In the genomic region with DNA sequence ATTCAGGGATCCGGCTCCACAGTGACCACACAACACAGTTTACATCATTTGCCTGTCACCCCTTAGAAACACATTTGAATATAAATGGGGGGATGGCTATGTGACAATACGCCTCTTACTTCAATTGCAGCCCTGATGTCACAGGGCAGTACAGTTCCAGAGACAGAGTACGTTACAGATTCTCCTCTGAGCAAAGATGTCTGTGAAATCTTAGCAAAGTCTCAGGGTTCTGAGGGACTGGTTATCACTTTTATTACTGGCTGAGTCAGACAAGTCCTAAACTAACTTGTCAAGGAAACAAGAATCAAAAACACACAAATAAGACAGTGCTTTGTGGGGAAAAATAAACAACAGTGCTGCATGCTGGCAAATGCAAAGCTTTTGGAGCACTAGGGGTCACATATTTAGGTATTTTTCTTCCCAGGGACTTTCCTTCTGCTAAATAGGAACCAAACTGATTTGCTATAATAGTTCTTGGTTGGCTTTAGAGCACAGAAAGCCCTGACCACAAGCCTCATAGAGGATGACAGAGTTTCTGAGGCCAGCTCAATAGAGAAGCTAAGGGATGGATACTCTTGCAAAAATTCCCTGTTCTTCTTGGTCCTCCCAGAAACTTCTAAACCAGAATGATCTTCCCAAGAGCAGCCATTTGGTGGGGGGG, we compare ENCODE assay signal across 16 cellular contexts.
A peak's percentile ranks its signal among the peaks of the same experiment; 100 is the strongest.
DNase-seq lines count a peak whose midpoint lies in the region; ATAC-seq lines count a peak whose summit lies in the region.
"Had no signal": no experiment of that assay in that cellular context is flagged by ENCODE, and none has a peak within 500 bp of the region (broad histone marks: within the 10 kb centered on the region; RNA-seq: fewer than 3 reads in every experiment).

No MANE protein-coding gene starts in this region.

- no peak overlapping the region for H2BK5ac ChIP-seq in mesenchymal stem cell (ENCODE audit: low read depth, low read length, poor library complexity, severe bottlenecking)

- CTCF ChIA-PET in activated CD8-positive, alpha-beta memory T cell treated with anti-CD3 and anti-CD28 coated beads, Interleukin-2, amount 10 ng/mL, durations not matched to agents 7 days and 5 days (lab: Charles Lee), result no interaction called here

- DNase-seq in A172 (ENCODE audit: low spot score) (peak; percentile 47), T1000 (lab: John Stamatoyannopoulos, UW) (peak; percentile 30), mesenchymal stem cell (peak; percentile 75), mucosa of gallbladder (ENCODE audit: low spot score) (no peak)
- no peak for DNase-seq in activated naive CD4-positive, alpha-beta T cell treated with anti-CD3 and anti-CD28 coated beads, Interleukin-2, amount 50 U/mL, for 16 hours
- DNase-seq in activated CD8-positive, alpha-beta memory T cell treated with anti-CD3 and anti-CD28 coated beads, Interleukin-2, amount 10 ng/mL, durations not matched to agents 7 days and 5 days, result no peak
- DNase-seq: AML-193; Caco-2; CD8-positive, alpha-beta memory T cell; DND-41; GF-D8 had no signal

- no peak overlapping the region for H3K4me2 ChIP-seq in mesenchymal stem cell (ENCODE audit: low read length, poor library complexity, severe bottlenecking)
- H3K4me2 ChIP-seq: BLaER1 had no signal

- no peak overlapping the region for H3K9ac ChIP-seq in mesenchymal stem cell (ENCODE audit: low read length)
- H3K9ac ChIP-seq: BLaER1 had no signal

- no peak overlapping the region for H4K91ac ChIP-seq in mesenchymal stem cell (ENCODE audit: low read length)

- H2AFZ ChIP-seq in mesenchymal stem cell (ENCODE audit: low read depth, low read length), result no peak overlapping the region

- no peaks in the 10 kb centered on the region for H3K9me3 ChIP-seq in mesenchymal stem cell (ENCODE audit: control insufficient read depth, low read length)
- H3K9me3 ChIP-seq: BLaER1, Caco-2 had no signal

- H3K27ac ChIP-seq in mesenchymal stem cell (ENCODE audit: low read length, poor library complexity, severe bottlenecking), result no peak overlapping the region
- H3K27ac ChIP-seq: 22Rv1, BLaER1, HL-60 had no signal

- no peaks in the 10 kb centered on the region for H3K79me1 ChIP-seq in mesenchymal stem cell (replicated peaks; ENCODE audit: low read length, poor library complexity, severe bottlenecking)

- H3K4me1 Mint-ChIP-seq in activated CD8-positive, alpha-beta memory T cell treated with anti-CD3 and anti-CD28 coated beads, Interleukin-2, amount 10 ng/mL, durations not matched to agents 7 days and 5 days, result no peaks in the 10 kb centered on the region
- H3K4me1 Mint-ChIP-seq: CD8-positive, alpha-beta memory T cell had no signal

- H3K27ac Mint-ChIP-seq in activated CD8-positive, alpha-beta memory T cell treated with anti-CD3 and anti-CD28 coated beads, Interleukin-2, amount 10 ng/mL, durations not matched to agents 7 days and 5 days, result no peak overlapping the region
- H3K27ac Mint-ChIP-seq: CD8-positive, alpha-beta memory T cell had no signal

- H4K8ac ChIP-seq in mesenchymal stem cell (ENCODE audit: low read length), result no peak overlapping the region

- no peaks in the 10 kb centered on the region for H3K9me3 Mint-ChIP-seq in activated CD8-positive, alpha-beta memory T cell treated with anti-CD3 and anti-CD28 coated beads, Interleukin-2, amount 10 ng/mL, durations not matched to agents 7 days and 5 days (ENCODE audit: low read depth)
- H3K9me3 Mint-ChIP-seq: CD8-positive, alpha-beta memory T cell had no signal

- 15% methylated on average over 2 of the region's 3 CpGs for WGBS in mesenchymal stem cell

- peaks cover 10% of the 10 kb centered on the region for H3K27me3 Mint-ChIP-seq in activated CD8-positive, alpha-beta memory T cell treated with anti-CD3 and anti-CD28 coated beads, Interleukin-2, amount 10 ng/mL, durations not matched to agents 7 days and 5 days

- H3K4me3 ChIP-seq in mesenchymal stem cell (ENCODE audit: insufficient read depth in 1 of 2, low read depth in 1 of 2, low read length in 2 of 2), result no peak overlapping the region
- H3K4me3 ChIP-seq: BLaER1 had no signal

- H2AK5ac ChIP-seq in mesenchymal stem cell (ENCODE audit: low read length, severe bottlenecking), result no peak overlapping the region

- H3K14ac ChIP-seq in mesenchymal stem cell (ENCODE audit: low read length in 2 of 2), result no peak overlapping the region

- no peak overlapping the region for H3K4ac ChIP-seq in mesenchymal stem cell (ENCODE audit: low read depth in 1 of 2, low read length in 2 of 2)

- H3K4me1 ChIP-seq in mesenchymal stem cell (ENCODE audit: control insufficient read depth, insufficient read depth, low read depth, low read length), result no peaks in the 10 kb centered on the region
- H3K4me1 ChIP-seq: BLaER1 had no signal

- no peak overlapping the region for H3K18ac ChIP-seq in mesenchymal stem cell (ENCODE audit: low read depth in 1 of 2, low read length in 2 of 2)

- no peaks in the 10 kb centered on the region for H3K36me3 Mint-ChIP-seq in activated CD8-positive, alpha-beta memory T cell treated with anti-CD3 and anti-CD28 coated beads, Interleukin-2, amount 10 ng/mL, durations not matched to agents 7 days and 5 days
- H3K36me3 Mint-ChIP-seq: CD8-positive, alpha-beta memory T cell had no signal

- H3K4me3 Mint-ChIP-seq in activated CD8-positive, alpha-beta memory T cell treated with anti-CD3 and anti-CD28 coated beads, Interleukin-2, amount 10 ng/mL, durations not matched to agents 7 days and 5 days, result no peak overlapping the region
- H3K4me3 Mint-ChIP-seq: CD8-positive, alpha-beta memory T cell had no signal

- H3K23ac ChIP-seq in mesenchymal stem cell (ENCODE audit: low read length in 2 of 2), result no peak overlapping the region

- H3K36me3 ChIP-seq in mesenchymal stem cell (ENCODE audit: control insufficient read depth in 1 of 2, insufficient read depth in 2 of 2, low read depth in 1 of 2, low read length in 2 of 2), result no peaks in the 10 kb centered on the region
- H3K36me3 ChIP-seq: BLaER1 had no signal

- H2BK12ac ChIP-seq in mesenchymal stem cell (ENCODE audit: low read length in 2 of 2), result no peak overlapping the region

- H3K27me3 ChIP-seq in mesenchymal stem cell (ENCODE audit: control insufficient read depth in 1 of 2, insufficient read depth in 1 of 2, low read length in 2 of 2), result no peaks in the 10 kb centered on the region
- H3K27me3 ChIP-seq: BLaER1 had no signal

- peak; percentile 42 for ATAC-seq in HG02610 (IDR thresholded peaks at IDR 0.05; ENCODE audit: unreplicated experiment)
- ATAC-seq in activated CD8-positive, alpha-beta memory T cell treated with anti-CD3 and anti-CD28 coated beads, Interleukin-2, amount 10 ng/mL, durations not matched to agents 7 days and 5 days, result no peak
- ATAC-seq in HG03342 (IDR thresholded peaks at IDR 0.05; ENCODE audit: unreplicated experiment), result no peak

- no peak overlapping the region for H2BK120ac ChIP-seq in mesenchymal stem cell (ENCODE audit: low read depth, low read length)

- no peak overlapping the region for H2BK15ac ChIP-seq in mesenchymal stem cell (ENCODE audit: low read depth, poor library complexity, severe bottlenecking)

Comparison
In these comparisons a context has a peak if more than half of its experiments do, and no peak if none do; other contexts are left out.
1. DNase-seq: peak in A172 (single experiment), T1000 (single experiment) and mesenchymal stem cell (single experiment); none in activated naive CD4-positive, alpha-beta T cell treated with anti-CD3 and anti-CD28 coated beads, Interleukin-2, amount 50 U/mL, for 16 hours (single experiment), activated CD8-positive, alpha-beta memory T cell treated with anti-CD3 and anti-CD28 coated beads, Interleukin-2, amount 10 ng/mL, durations not matched to agents 7 days and 5 days (single experiment) and mucosa of gallbladder (single experiment).